ENCODE assay signal across 21 cellular contexts in the genomic region with DNA sequence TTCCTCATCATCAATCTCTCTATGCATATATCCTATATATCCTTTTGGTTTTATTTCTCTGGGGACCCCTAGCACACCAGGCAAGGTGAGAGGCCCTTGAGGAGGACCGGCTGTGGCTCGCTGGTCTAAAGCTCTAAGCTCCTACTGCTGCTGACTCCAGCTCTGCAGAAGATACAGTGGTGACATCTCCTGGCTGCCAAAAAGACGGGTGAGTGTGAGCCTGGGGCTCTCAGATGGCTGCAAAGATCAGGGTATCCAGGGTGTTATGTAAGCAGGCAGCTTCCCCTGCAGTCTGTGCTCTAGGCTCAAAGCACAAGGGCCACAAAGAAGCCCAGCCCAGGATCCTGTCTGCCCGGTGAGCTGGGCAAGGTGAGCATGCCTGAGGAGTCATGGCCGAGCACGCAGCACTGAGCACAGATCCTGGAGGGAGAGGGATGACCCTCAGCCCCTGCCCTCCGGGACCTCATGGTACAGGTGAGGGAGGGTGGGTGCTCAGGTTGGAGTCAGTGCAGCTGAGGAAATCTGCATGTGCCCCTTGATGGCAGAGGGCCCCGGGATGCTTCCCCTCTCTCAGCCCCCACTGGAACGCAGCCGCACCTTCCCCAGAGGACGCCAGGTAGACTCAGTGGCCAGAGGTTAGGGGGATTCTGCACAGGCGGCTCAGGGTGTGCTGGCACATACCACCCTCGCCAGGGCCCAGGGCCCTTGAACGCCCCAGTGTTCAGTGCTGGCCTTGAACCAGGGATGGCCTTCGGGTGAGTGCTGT.
DNase-seq lines count a peak whose midpoint lies in the region; ATAC-seq and TF ChIP-seq lines count a peak whose summit lies in the region.
"Had no signal": no experiment of that assay in that cellular context is flagged by ENCODE, and none has a peak within 500 bp of the region (broad histone marks: within the 10 kb centered on the region; RNA-seq: fewer than 3 reads in every experiment).

No MANE protein-coding gene starts in this region.

- CTCF ChIA-PET in activated CD4-positive, alpha-beta memory T cell treated with anti-CD3 and anti-CD28 coated beads for 36 hours (lab: Charles Lee), result no interaction called here
- CTCF ChIA-PET in CD8-positive, alpha-beta T cell (lab: Charles Lee), result interaction anchor here (1.1 to 3.2 kb wide), 2 partner anchors 11 to 143 kb away, joined by 6 to 9 read pairs; no protein-coding TSS in a partner anchor

- no peaks in the 10 kb centered on the region for H3K27me3 Mint-ChIP-seq in activated T-cell treated with anti-CD3 and anti-CD28 coated beads, Interleukin-2, amount 50 U/mL, for 72 hours (ENCODE audit: low read depth)
- no peaks in the 10 kb centered on the region for H3K27me3 Mint-ChIP-seq in activated CD4-positive, alpha-beta memory T cell treated with anti-CD3 and anti-CD28 coated beads for 36 hours
- H3K27me3 Mint-ChIP-seq in nephron (ENCODE audit: low read depth), result peaks cover 4% of the 10 kb centered on the region
- H3K27me3 Mint-ChIP-seq in stimulated activated naive B cell treated with anti-CD40 and anti-IgM and Interleukin-4, amounts not matched to agents 10 μg/mL and 1 μg/mL and 100 μg/mL, for 72 hours, result no peaks in the 10 kb centered on the region
- H3K27me3 Mint-ChIP-seq in CD8-positive, alpha-beta T cell (ENCODE audit: low read depth), result no peaks in the 10 kb centered on the region
- H3K27me3 Mint-ChIP-seq: IgD-negative memory B cell had no signal

- no peak for TF ChIP-seq CTCF in nephron (IDR thresholded peaks at IDR 0.05; ENCODE audit: unreplicated experiment in 3 of 3)
- no peak for TF ChIP-seq CTCF in CD8-positive, alpha-beta T cell (IDR thresholded peaks at IDR 0.05)

- H3K36me3 ChIP-seq in CD8-positive, alpha-beta T cell (ENCODE audit: insufficient read depth, low read length), result no peaks in the 10 kb centered on the region
- H3K36me3 ChIP-seq: breast epithelium, lower lobe of right lung, upper lobe of left lung had no signal

- no peaks in the 10 kb centered on the region for H3K27me3 ChIP-seq in CD8-positive, alpha-beta T cell (ENCODE audit: insufficient read depth, low read length)
- H3K27me3 ChIP-seq: breast epithelium, upper lobe of left lung had no signal

- H3K4me3 ChIP-seq in CD8-positive, alpha-beta T cell (ENCODE audit: low read depth, low read length), result no peak overlapping the region
- H3K4me3 ChIP-seq: breast epithelium, lower lobe of right lung, upper lobe of left lung had no signal

- no peak for ATAC-seq in activated T-cell treated with anti-CD3 and anti-CD28 coated beads, Interleukin-2, amount 50 U/mL, for 72 hours (replicated peaks in 1 of 2)
- no peak for ATAC-seq in stimulated activated naive B cell treated with anti-CD40 and anti-IgM and Interleukin-4, amounts not matched to agents 10 μg/mL and 1 μg/mL and 100 μg/mL, for 72 hours (replicated peaks)
- no peak for ATAC-seq in CD8-positive, alpha-beta T cell
- no peak for ATAC-seq in GM21786 (IDR thresholded peaks at IDR 0.05; ENCODE audit: unreplicated experiment)
- ATAC-seq: lower lobe of right lung had no signal

- peaks cover 69% of the 10 kb centered on the region for H3K4me1 Mint-ChIP-seq in activated T-cell treated with anti-CD3 and anti-CD28 coated beads, Interleukin-2, amount 50 U/mL, for 72 hours (ENCODE audit: low read depth)
- peaks cover 56% of the 10 kb centered on the region for H3K4me1 Mint-ChIP-seq in activated CD4-positive, alpha-beta memory T cell treated with anti-CD3 and anti-CD28 coated beads for 36 hours (ENCODE audit: low read depth)
- peaks cover 23% of the 10 kb centered on the region for H3K4me1 Mint-ChIP-seq in nephron
- H3K4me1 Mint-ChIP-seq in stimulated activated naive B cell treated with anti-CD40 and anti-IgM and Interleukin-4, amounts not matched to agents 10 μg/mL and 1 μg/mL and 100 μg/mL, for 72 hours, result peaks cover 52 to 76% of the 10 kb centered on the region in 2 donors
- H3K4me1 Mint-ChIP-seq in CD8-positive, alpha-beta T cell (ENCODE audit: low read depth), result peaks cover 22% of the 10 kb centered on the region

- H3K27ac ChIP-seq in CD8-positive, alpha-beta T cell (ENCODE audit: low read depth, low read length), result no peak overlapping the region
- H3K27ac ChIP-seq: breast epithelium, lower lobe of right lung, upper lobe of left lung, VCaP had no signal

- peaks cover 5 to 12% of the 10 kb centered on the region in 2 donors for H3K36me3 Mint-ChIP-seq in activated T-cell treated with anti-CD3 and anti-CD28 coated beads, Interleukin-2, amount 50 U/mL, for 72 hours (ENCODE audit: insufficient read depth in 2 of 2)
- H3K36me3 Mint-ChIP-seq in activated CD4-positive, alpha-beta memory T cell treated with anti-CD3 and anti-CD28 coated beads for 36 hours, result peaks cover 2% of the 10 kb centered on the region
- H3K36me3 Mint-ChIP-seq in nephron (ENCODE audit: low read depth), result no peaks in the 10 kb centered on the region
- H3K36me3 Mint-ChIP-seq in stimulated activated naive B cell treated with anti-CD40 and anti-IgM and Interleukin-4, amounts not matched to agents 10 μg/mL and 1 μg/mL and 100 μg/mL, for 72 hours, result peaks cover 16 to 21% of the 10 kb centered on the region in 2 donors
- peaks cover 2% of the 10 kb centered on the region for H3K36me3 Mint-ChIP-seq in CD8-positive, alpha-beta T cell
- H3K36me3 Mint-ChIP-seq: CD14-positive monocyte had no signal

- no peak overlapping the region for H3K4me3 Mint-ChIP-seq in activated T-cell treated with anti-CD3 and anti-CD28 coated beads, Interleukin-2, amount 50 U/mL, for 72 hours
- no peak overlapping the region for H3K4me3 Mint-ChIP-seq in activated CD4-positive, alpha-beta memory T cell treated with anti-CD3 and anti-CD28 coated beads for 36 hours
- no peak overlapping the region for H3K4me3 Mint-ChIP-seq in nephron
- peak overlapping the region in 1 of 2 donors; percentile 57 for H3K4me3 Mint-ChIP-seq in stimulated activated naive B cell treated with anti-CD40 and anti-IgM and Interleukin-4, amounts not matched to agents 10 μg/mL and 1 μg/mL and 100 μg/mL, for 72 hours
- H3K4me3 Mint-ChIP-seq in CD8-positive, alpha-beta T cell, result no peak overlapping the region
- H3K4me3 Mint-ChIP-seq: CD14-positive monocyte, H9 had no signal

- intact Hi-C loops in activated CD4-positive, alpha-beta memory T cell treated with anti-CD3 and anti-CD28 coated beads for 36 hours (cut with micrococcal nuclease), result no loop called here
- intact Hi-C loops in CD8-positive, alpha-beta T cell (cut with DNase I, micrococcal nuclease), result loop anchor here in 1 of 2 experiments (10.0 kb wide), 1 partner anchor 443 kb away; a partner anchor contains a TSS

- DNase-seq in activated T-cell treated with anti-CD3 and anti-CD28 coated beads, Interleukin-2, amount 50 U/mL, for 72 hours, result no peak
- DNase-seq in activated T-cell treated with anti-CD3 and anti-CD28 coated beads, Interleukin-2, amount 50 U/mL, for 1 hour, result no peak
- no peak for DNase-seq in activated CD4-positive, alpha-beta memory T cell treated with anti-CD3 and anti-CD28 coated beads for 36 hours
- DNase-seq in stimulated activated naive B cell treated with anti-CD40 and anti-IgM and Interleukin-4, amounts not matched to agents 10 μg/mL and 1 μg/mL and 100 μg/mL, for 72 hours, result no peak
- DNase-seq in CD8-positive, alpha-beta T cell, result no peak
- no peak for DNase-seq in ureter (ENCODE audit: low spot score)
- DNase-seq: ACHN; cortex of kidney; H9; lower lobe of right lung; NCI-H146; NCI-H524; retina; stimulated activated CD4-positive, alpha-beta T cell treated with anti-CD3 and anti-CD28 coated beads, Interleukin-12 subunit alpha, Interleukin-12 subunit beta, amount 100 ng/mL, for 4 hours; upper lobe of left lung had no signal

- H3K9me3 ChIP-seq in CD8-positive, alpha-beta T cell (ENCODE audit: low read length), result no peaks in the 10 kb centered on the region
- H3K9me3 ChIP-seq: upper lobe of left lung had no signal

- peaks cover 14% of the 10 kb centered on the region for H3K4me1 ChIP-seq in CD8-positive, alpha-beta T cell (ENCODE audit: insufficient read depth, low read length)
- H3K4me1 ChIP-seq: breast epithelium, lower lobe of right lung had no signal

- peaks cover 3 to 4% of the 10 kb centered on the region in 2 donors for H3K9me3 Mint-ChIP-seq in activated T-cell treated with anti-CD3 and anti-CD28 coated beads, Interleukin-2, amount 50 U/mL, for 72 hours
- peaks cover 3% of the 10 kb centered on the region for H3K9me3 Mint-ChIP-seq in activated CD4-positive, alpha-beta memory T cell treated with anti-CD3 and anti-CD28 coated beads for 36 hours
- peaks cover 9% of the 10 kb centered on the region for H3K9me3 Mint-ChIP-seq in nephron
- H3K9me3 Mint-ChIP-seq in stimulated activated naive B cell treated with anti-CD40 and anti-IgM and Interleukin-4, amounts not matched to agents 10 μg/mL and 1 μg/mL and 100 μg/mL, for 72 hours, result peaks cover 11 to 17% of the 10 kb centered on the region in 2 donors
- peaks cover 1% of the 10 kb centered on the region for H3K9me3 Mint-ChIP-seq in CD8-positive, alpha-beta T cell
- H3K9me3 Mint-ChIP-seq: IgD-negative memory B cell had no signal

- POLR2A ChIA-PET in activated CD4-positive, alpha-beta memory T cell treated with anti-CD3 and anti-CD28 coated beads for 36 hours (lab: Charles Lee), result interaction anchor here (0.7 to 1.1 kb wide), 2 partner anchors 95 to 96 kb away, joined by 3 to 4 read pairs; a partner anchor contains a TSS
- POLR2A ChIA-PET in CD8-positive, alpha-beta T cell (lab: Charles Lee), result no interaction called here

- H3K27ac Mint-ChIP-seq in activated T-cell treated with anti-CD3 and anti-CD28 coated beads, Interleukin-2, amount 50 U/mL, for 72 hours, result peak overlapping the region; percentile 35
- peak overlapping the region; percentile 44 for H3K27ac Mint-ChIP-seq in activated CD4-positive, alpha-beta memory T cell treated with anti-CD3 and anti-CD28 coated beads for 36 hours
- H3K27ac Mint-ChIP-seq in nephron, result peak overlapping the region in 2 of 3 experiments; percentile 17 to 74
- H3K27ac Mint-ChIP-seq in stimulated activated naive B cell treated with anti-CD40 and anti-IgM and Interleukin-4, amounts not matched to agents 10 μg/mL and 1 μg/mL and 100 μg/mL, for 72 hours, result peak overlapping the region; percentile 88
- no peak overlapping the region for H3K27ac Mint-ChIP-seq in CD8-positive, alpha-beta T cell
- H3K27ac Mint-ChIP-seq: H9 had no signal
